18 cellular contexts compared by ENCODE assay signal in genomic region chr20:24684954-24685691, GRCh38.
DNase-seq lines count a peak whose midpoint lies in the region; ATAC-seq and TF ChIP-seq lines count a peak whose summit lies in the region.
"Had no signal": no experiment of that assay in that cellular context is flagged by ENCODE, and none has a peak within 500 bp of the region (broad histone marks: within the 10 kb centered on the region; RNA-seq: fewer than 3 reads in every experiment).

No MANE protein-coding gene starts in this region.

- TF ChIP-seq CTCF in GM23338 (conservative IDR thresholded peaks at IDR 0.05; ENCODE audit: low read depth in 2 of 2) (peak in 1 of 2 experiments; percentile 42; a peak in 2 of 4 replicates), spleen (IDR thresholded peaks at IDR 0.05 in 8 of 11, conservative IDR thresholded peaks at IDR 0.05 in 3 of 11) (no peak)

- H3K9me3 Mint-ChIP-seq in GM23338, result peaks cover 14% of the 10 kb centered on the region; the same call in 2 of the 3 replicates
- H3K9me3 Mint-ChIP-seq: activated CD4-positive, alpha-beta memory T cell treated with anti-CD3 and anti-CD28 coated beads, Interleukin-2, amount 10 ng/mL, durations not matched to agents 7 days and 5 days; activated T-cell treated with anti-CD3 and anti-CD28 coated beads, Interleukin-2, amount 50 U/mL, for 4 hours; T-helper 1 cell treated with Interleukin-12 subunit alpha and Interleukin-12 subunit beta and Interleukin-4 antibody, amounts not matched to agents 30 μg/mL and 1 μg/mL, for 36 hours had no signal

- H2AFZ ChIP-seq in GM23338, result no peak overlapping the region

- H3K4me3 ChIP-seq in GM23338 (no peak overlapping the region), spleen (no peak overlapping the region)
- H3K4me3 ChIP-seq: thoracic aorta had no signal

- no peak overlapping the region for H3K4me3 Mint-ChIP-seq in GM23338
- H3K4me3 Mint-ChIP-seq: activated CD4-positive, alpha-beta memory T cell treated with anti-CD3 and anti-CD28 coated beads, Interleukin-2, amount 10 ng/mL, durations not matched to agents 7 days and 5 days; activated T-cell treated with anti-CD3 and anti-CD28 coated beads, Interleukin-2, amount 50 U/mL, for 4 hours; T-helper 1 cell treated with Interleukin-12 subunit alpha and Interleukin-12 subunit beta and Interleukin-4 antibody, amounts not matched to agents 30 μg/mL and 1 μg/mL, for 36 hours had no signal

- 84 to 88% (median 86%) methylated on average over 16 to 17 of the region's 17 CpGs for WGBS in spleen, 5 donors

- peaks cover 2% of the 10 kb centered on the region for H3K27me3 Mint-ChIP-seq in GM23338 (ENCODE audit: insufficient read depth, low read depth, poor library complexity)

- intact Hi-C loops in spleen (cut with DNase I; ENCODE audit: low total_unique reads), result no loop called here

- no peaks in the 10 kb centered on the region for H3K4me1 ChIP-seq in GM23338 (ENCODE audit: insufficient read depth)
- H3K4me1 ChIP-seq in spleen, result peaks cover 0 to 11% (median 0%) of the 10 kb centered on the region in 6 donors

- H3K9me3 ChIP-seq in spleen, result peaks cover 0 to 10% (median 2%) of the 10 kb centered on the region in 8 donors

- H3K27me3 ChIP-seq in GM23338 (ENCODE audit: insufficient read depth) (no peaks in the 10 kb centered on the region), spleen (replicated peaks in 1 of 7) (peaks cover 0 to 3% (median 0%) of the 10 kb centered on the region in 7 donors)

- H3K9me2 ChIP-seq in GM23338 (ENCODE audit: insufficient read depth), result 0 out of 2 replicates have a peak, but pooled peaks cover 4% of the 10 kb centered on the region

- H3K36me3 ChIP-seq in GM23338 (ENCODE audit: insufficient read depth) (no peaks in the 10 kb centered on the region), spleen (no peaks in the 10 kb centered on the region)
- H3K36me3 ChIP-seq: thoracic aorta had no signal

- H4K20me1 ChIP-seq in GM23338 (replicated peaks; ENCODE audit: insufficient read depth), result no peaks in the 10 kb centered on the region

- H3K4me1 Mint-ChIP-seq in GM23338, result no peaks in the 10 kb centered on the region; the same call in 2 of the 3 replicates
- H3K4me1 Mint-ChIP-seq: activated CD4-positive, alpha-beta memory T cell treated with anti-CD3 and anti-CD28 coated beads, Interleukin-2, amount 10 ng/mL, durations not matched to agents 7 days and 5 days had no signal

- TF ChIP-seq POLR2A in spleen (IDR thresholded peaks at IDR 0.05), result no peak

- H3K79me2 ChIP-seq in GM23338 (replicated peaks; ENCODE audit: insufficient read depth), result no peaks in the 10 kb centered on the region

- H3K36me3 Mint-ChIP-seq in GM23338 (ENCODE audit: low read depth), result no peaks in the 10 kb centered on the region; the same call in 2 of the 3 replicates

- no peak overlapping the region for H3K4me2 ChIP-seq in GM23338

- no peaks in the 10 kb centered on the region for H3F3A ChIP-seq in GM23338 (replicated peaks; ENCODE audit: low read depth)

- DNase-seq in GM23338 (ENCODE audit: low spot score) (peak; percentile 45), RPMI7951 (ENCODE audit: low read depth) (peak; percentile 40), islet precursor cell (peak; percentile 45), spleen (peak; percentile 61), NCI-H82 (lab: John Stamatoyannopoulos, UW) (no peak), hippocampal formation (lab: John Stamatoyannopoulos, UW) (no peak)
- DNase-seq: activated CD4-positive, alpha-beta memory T cell treated with anti-CD3 and anti-CD28 coated beads, Interleukin-2, amount 10 ng/mL, durations not matched to agents 7 days and 5 days; activated naive CD4-positive, alpha-beta T cell treated with anti-CD3 and anti-CD28 coated beads, Interleukin-2, amount 50 U/mL, for 16 hours; activated T-cell treated with anti-CD3 and anti-CD28 coated beads, Interleukin-2, amount 50 U/mL, for 4 hours; Calu3; EL; NCI-H1105 treated with DMSO at 0.1 percent for 48 hours; NCI-H526 treated with DMSO at 0.1 percent for 48 hours; SHP77 treated with DMSO at 0.1 percent for 48 hours had no signal

- no peak overlapping the region for H3K27ac Mint-ChIP-seq in GM23338
- H3K27ac Mint-ChIP-seq: activated CD4-positive, alpha-beta memory T cell treated with anti-CD3 and anti-CD28 coated beads, Interleukin-2, amount 10 ng/mL, durations not matched to agents 7 days and 5 days; T-helper 1 cell treated with Interleukin-12 subunit alpha and Interleukin-12 subunit beta and Interleukin-4 antibody, amounts not matched to agents 30 μg/mL and 1 μg/mL, for 36 hours had no signal

- peak; percentile 93 for ATAC-seq in GM23338
- no peak for ATAC-seq in HG03354 (IDR thresholded peaks at IDR 0.05; ENCODE audit: poor library complexity, severe bottlenecking, unreplicated experiment)
- ATAC-seq: activated T-cell treated with anti-CD3 and anti-CD28 coated beads, Interleukin-2, amount 50 U/mL, for 4 hours had no signal

- H3K27ac ChIP-seq in GM23338 (ENCODE audit: low read depth) (no peak overlapping the region), spleen (no peak overlapping the region)
- H3K27ac ChIP-seq: thoracic aorta, VCaP had no signal

TF ChIP-seq in GM23338, 12 proteins besides CTCF, POLR2A, EP300 and RAD21 (continues in another document):
- TF ChIP-seq NANOG (IDR thresholded peaks at IDR 0.05; ENCODE audit: borderline replicate concordance) (no peak), STAT1 (IDR thresholded peaks at IDR 0.05; ENCODE audit: unreplicated experiment) (no peak), EZH2phosphoT487 (IDR thresholded peaks at IDR 0.05; ENCODE audit: unreplicated experiment) (no peak), CREB1 (CRISPR knock-in tag; IDR thresholded peaks at IDR 0.05; ENCODE audit: low read depth) (no peak), POLR2AphosphoS5 (IDR thresholded peaks at IDR 0.05; ENCODE audit: low read depth) (no peak), ZNF331 (CRISPR knock-in tag; IDR thresholded peaks at IDR 0.05; ENCODE audit: low read depth) (no peak), ETS1 (IDR thresholded peaks at IDR 0.05) (no peak), JUNB (IDR thresholded peaks at IDR 0.05; ENCODE audit: unreplicated experiment) (no peak)

Comparison
In these comparisons a context has a peak if more than half of its experiments do, and no peak if none do; other contexts are left out.
1. DNase-seq: peak in GM23338 (single experiment), RPMI7951 (single experiment), islet precursor cell (single experiment) and spleen (single experiment); none in NCI-H82 (single experiment) and hippocampal formation (0 of 2).